9 cellular contexts compared by ENCODE assay signal in genomic region chr4:85222561-85222960, GRCh38.
"Had no signal": no experiment of that assay in that cellular context is flagged by ENCODE, and none has a peak within 500 bp of the region (broad histone marks: within the 10 kb centered on the region; RNA-seq: fewer than 3 reads in every experiment).

No MANE protein-coding gene starts in this region.

- H3K27ac Mint-ChIP-seq: GM23338, H9, HFFc6 had no signal

- DNase-seq: H9, HCEC 1CT, HFFc6, IMR-90 had no signal

- H3K4me3 Mint-ChIP-seq: GM23338, H9, HFFc6 had no signal

- H3K4me1 Mint-ChIP-seq: GM23338 had no signal

- H3K4me3 ChIP-seq: GM23338, K562 had no signal

- ATAC-seq: GM23338, K562 had no signal

- H3K4me2 ChIP-seq: GM23338 had no signal

- FAIRE-seq: H1, H54, HTR-8/SVneo, K562 had no signal
